ENCODE assay signal across 28 cellular contexts in genomic region chr5:38734353-38734752, GRCh38.
A peak's percentile ranks its signal among the peaks of the same experiment; 100 is the strongest.
DNase-seq lines count a peak whose midpoint lies in the region; ATAC-seq and TF ChIP-seq lines count a peak whose summit lies in the region.
"Had no signal": no experiment of that assay in that cellular context is flagged by ENCODE, and none has a peak within 500 bp of the region (broad histone marks: within the 10 kb centered on the region; RNA-seq: fewer than 3 reads in every experiment).

No MANE protein-coding gene starts in this region.

- H3K36me3 Mint-ChIP-seq in progenitor cell of endocrine pancreas (ENCODE audit: insufficient read depth) (no peaks in the 10 kb centered on the region), T-helper 17 cell (ENCODE audit: low read depth) (peaks cover 2% of the 10 kb centered on the region)
- H3K36me3 Mint-ChIP-seq: activated naive CD8-positive, alpha-beta T cell treated with anti-CD3 and anti-CD28 coated beads for 36 hours; natural killer cell treated with Interleukin-12 subunit alpha and Interleukin-12 subunit beta and Interleukin-15 and Interleukin-18, amount 100 ng/mL, for 72 hours had no signal

- no peak overlapping the region for H3K27ac ChIP-seq in foreskin keratinocyte
- H3K27ac ChIP-seq: coronary artery, gastrocnemius medialis, hepatocyte, pancreas, right atrium auricular region, tibial nerve had no signal

- no peak overlapping the region for H3K27ac Mint-ChIP-seq in progenitor cell of endocrine pancreas
- H3K27ac Mint-ChIP-seq in T-helper 17 cell = no peak overlapping the region
- H3K27ac Mint-ChIP-seq: activated CD8-positive, alpha-beta T cell treated with anti-CD3 and anti-CD28 coated beads, Interleukin-2, amount 10 ng/mL, durations not matched to agents 7 days and 5 days; activated naive CD8-positive, alpha-beta T cell treated with anti-CD3 and anti-CD28 coated beads for 36 hours; activated T-helper 2 cell treated with anti-CD3 and anti-CD28 coated beads, Interferon-gamma antibody, Interleukin-2, Interleukin-4, amounts not matched to agents 10 μg/mL and 5 μg/mL and 100 μg/mL, durations not matched to agents 14 hours and 24 hours and 36 hours; B cell; natural killer cell treated with Interleukin-12 subunit alpha and Interleukin-12 subunit beta and Interleukin-15 and Interleukin-18, amount 100 ng/mL, for 72 hours had no signal

- H3K27me3 Mint-ChIP-seq in progenitor cell of endocrine pancreas = peaks cover 5% of the 10 kb centered on the region
- H3K27me3 Mint-ChIP-seq in T-helper 17 cell = peaks cover 37% of the 10 kb centered on the region

- no peaks in the 10 kb centered on the region for H3K4me1 ChIP-seq in foreskin keratinocyte
- H3K4me1 ChIP-seq: gastrocnemius medialis, pancreas, right atrium auricular region, tibial nerve had no signal

- no peak overlapping the region for H3K4me3 ChIP-seq in LNCaP clone FGC (ENCODE audit: low read depth, low read length)
- H3K4me3 ChIP-seq: coronary artery, gastrocnemius medialis, hepatocyte, MG63, pancreas, right atrium auricular region, tibial nerve had no signal

- peak; percentile 13; the same call in 1 of the 2 replicates for TF ChIP-seq CTCF in LNCaP clone FGC (IDR thresholded peaks at IDR 0.05; ENCODE audit: control insufficient read depth, extremely low read depth, insufficient read depth)
- TF ChIP-seq CTCF in foreskin keratinocyte (conservative IDR thresholded peaks at IDR 0.05) = peak; percentile 31
- peak; percentile 20 for TF ChIP-seq CTCF in progenitor cell of endocrine pancreas (IDR thresholded peaks at IDR 0.05; ENCODE audit: unreplicated experiment)

- no peak overlapping the region for H3K4me3 Mint-ChIP-seq in progenitor cell of endocrine pancreas (ENCODE audit: low read depth)
- no peak overlapping the region for H3K4me3 Mint-ChIP-seq in T-helper 17 cell
- H3K4me3 Mint-ChIP-seq: activated CD8-positive, alpha-beta T cell treated with anti-CD3 and anti-CD28 coated beads, Interleukin-2, amount 10 ng/mL, durations not matched to agents 7 days and 5 days; activated naive CD8-positive, alpha-beta T cell treated with anti-CD3 and anti-CD28 coated beads for 36 hours; B cell; natural killer cell treated with Interleukin-12 subunit alpha and Interleukin-12 subunit beta and Interleukin-15 and Interleukin-18, amount 100 ng/mL, for 72 hours had no signal

- H3K9me3 Mint-ChIP-seq in progenitor cell of endocrine pancreas (ENCODE audit: low read depth) = no peaks in the 10 kb centered on the region
- H3K9me3 Mint-ChIP-seq: activated naive CD8-positive, alpha-beta T cell treated with anti-CD3 and anti-CD28 coated beads for 36 hours; activated T-helper 2 cell treated with anti-CD3 and anti-CD28 coated beads, Interferon-gamma antibody, Interleukin-2, Interleukin-4, amounts not matched to agents 10 μg/mL and 5 μg/mL and 100 μg/mL, durations not matched to agents 14 hours and 24 hours and 36 hours; natural killer cell treated with Interleukin-12 subunit alpha and Interleukin-12 subunit beta and Interleukin-15 and Interleukin-18, amount 100 ng/mL, for 72 hours had no signal

- no peak for ATAC-seq in foreskin keratinocyte
- ATAC-seq in GM19455 (IDR thresholded peaks at IDR 0.05; ENCODE audit: unreplicated experiment) = no peak
- no peak for ATAC-seq in T-helper 17 cell
- ATAC-seq: activated CD8-positive, alpha-beta T cell treated with anti-CD3 and anti-CD28 coated beads, Interleukin-2, amount 10 ng/mL, durations not matched to agents 7 days and 5 days; gastrocnemius medialis; natural killer cell treated with Interleukin-12 subunit alpha and Interleukin-12 subunit beta and Interleukin-15 and Interleukin-18, amount 100 ng/mL, for 72 hours; pancreas had no signal

- no peaks in the 10 kb centered on the region for H3K9me3 ChIP-seq in T-helper 17 cell (ENCODE audit: control insufficient read depth, low read length, poor library complexity, severe bottlenecking)
- H3K9me3 ChIP-seq: gastrocnemius medialis, MG63, pancreas, right atrium auricular region, tibial nerve had no signal

- peaks cover 2% of the 10 kb centered on the region for H3K4me1 Mint-ChIP-seq in progenitor cell of endocrine pancreas (ENCODE audit: low read depth)
- no peaks in the 10 kb centered on the region for H3K4me1 Mint-ChIP-seq in T-helper 17 cell
- H3K4me1 Mint-ChIP-seq: activated naive CD8-positive, alpha-beta T cell treated with anti-CD3 and anti-CD28 coated beads for 36 hours; B cell had no signal

- DNase-seq in NCI-H82 (lab: John Stamatoyannopoulos, UW) (peak; percentile 15), NCI-H82 treated with DMSO at 0.1 percent for 48 hours (lab: John Stamatoyannopoulos, UW; ENCODE audit: unreplicated experiment) (no peak), LNCaP clone FGC (ENCODE audit: low read depth) (no peak), foreskin keratinocyte (peak in 1 of 2 donors; percentile 13), progenitor cell of endocrine pancreas (ENCODE audit: low spot score, unreplicated experiment) (no peak), T-helper 17 cell (no peak), foreskin melanocyte (no peak)
- DNase-seq: activated CD8-positive, alpha-beta T cell treated with anti-CD3 and anti-CD28 coated beads, Interleukin-2, amount 10 ng/mL, durations not matched to agents 7 days and 5 days; activated naive CD8-positive, alpha-beta T cell treated with anti-CD3 and anti-CD28 coated beads for 36 hours; aorta; DMS79; effector memory CD4-positive, alpha-beta T cell; gastrocnemius medialis; GF-D8; KBM-7; MG63; NCI-H2029; NCI-H446 treated with DMSO at 0.1 percent for 48 hours; pancreas; RPMI8226 had no signal

- H3K27me3 ChIP-seq in foreskin keratinocyte = peaks cover 16% of the 10 kb centered on the region
- H3K27me3 ChIP-seq: gastrocnemius medialis, hepatocyte, MG63, pancreas, right atrium auricular region, tibial nerve had no signal
